ENCODE assay signal across 1 cellular context in genomic region chr11:494761-495536, GRCh38.
TF ChIP-seq lines count a peak whose summit lies in the region.

No MANE protein-coding gene starts in this region.

TF ChIP-seq in IMR-90, 13 proteins besides CTCF, POLR2A, EP300 and RAD21:
- TF ChIP-seq MAZ (IDR thresholded peaks at IDR 0.05; ENCODE audit: borderline replicate concordance, low read depth, low read length), result no peak
- TF ChIP-seq CHD1 (IDR thresholded peaks at IDR 0.05; ENCODE audit: low read depth, low read length), result no peak
- no peak for TF ChIP-seq RFX5 (IDR thresholded peaks at IDR 0.05; ENCODE audit: low read depth, low read length)
- no peak for TF ChIP-seq MXI1 (IDR thresholded peaks at IDR 0.05; ENCODE audit: borderline replicate concordance, low read depth, low read length)
- TF ChIP-seq BHLHE40 (IDR thresholded peaks at IDR 0.05; ENCODE audit: low read depth, low read length), result no peak
- TF ChIP-seq ELK1 (IDR thresholded peaks at IDR 0.05; ENCODE audit: borderline replicate concordance, low read depth, low read length), result no peak
- TF ChIP-seq RCOR1 (IDR thresholded peaks at IDR 0.05; ENCODE audit: insufficient replicate concordance, low read length), result no peak
- no peak for TF ChIP-seq CEBPB (IDR thresholded peaks at IDR 0.05; ENCODE audit: low read depth, low read length)
